Comparison of ENCODE assay signal across 9 cellular contexts in genomic region chr11:13238879-13239514, GRCh38. TPM values are rescaled to one million over a fixed set of nuclear protein-coding genes. Genes with fewer than 3 reads are reported as not detected.
A peak's percentile ranks its signal among the peaks of the same experiment; 100 is the strongest.
DNase-seq lines count a peak whose midpoint lies in the region; ATAC-seq, FAIRE-seq and TF ChIP-seq lines count a peak whose summit lies in the region.
"Had no signal": no experiment of that assay in that cellular context is flagged by ENCODE, and none has a peak within 500 bp of the region (broad histone marks: within the 10 kb centered on the region; RNA-seq: fewer than 3 reads in every experiment).

No MANE protein-coding gene starts in this region.

- H3K4me3 ChIP-seq in RWPE2 (ENCODE audit: severe bottlenecking) (no peak overlapping the region), heart left ventricle (no peak overlapping the region), small intestine (ENCODE audit: low read depth in 1 of 2, low read length in 2 of 2) (no peak overlapping the region)

- H3K27me3 ChIP-seq in RWPE2 (ENCODE audit: insufficient read depth, poor library complexity, severe bottlenecking) (no peaks in the 10 kb centered on the region), heart left ventricle (peaks cover 0 to 17% (median 0%) of the 10 kb centered on the region in 9 donors), small intestine (ENCODE audit: control insufficient read depth in 2 of 2, insufficient read depth in 2 of 2, low read length in 2 of 2) (no peaks in the 10 kb centered on the region)

- no peaks in the 10 kb centered on the region for H3K9me3 ChIP-seq in RWPE2 (ENCODE audit: severe bottlenecking)
- peaks cover 0 to 3% (median 0%) of the 10 kb centered on the region in 12 donors for H3K9me3 ChIP-seq in heart left ventricle
- H3K9me3 ChIP-seq in small intestine (ENCODE audit: control insufficient read depth, low read depth), result peaks cover 1% of the 10 kb centered on the region

- TF ChIP-seq CTCF in RWPE2 (IDR thresholded peaks at IDR 0.05; ENCODE audit: poor library complexity, severe bottlenecking) (peak; percentile 87), heart left ventricle (IDR thresholded peaks at IDR 0.05) (peak; percentile 62 to 84 (median 74))

- no peak overlapping the region for H3K27ac ChIP-seq in RWPE2 (ENCODE audit: poor library complexity, severe bottlenecking)
- no peak overlapping the region for H3K27ac ChIP-seq in heart left ventricle
- no peak overlapping the region for H3K27ac ChIP-seq in small intestine (ENCODE audit: low read depth in 1 of 2, low read length in 1 of 2)

- no peaks in the 10 kb centered on the region for H3K36me3 ChIP-seq in RWPE2 (ENCODE audit: low read depth)
- H3K36me3 ChIP-seq in heart left ventricle, result no peaks in the 10 kb centered on the region
- no peaks in the 10 kb centered on the region for H3K36me3 ChIP-seq in small intestine (ENCODE audit: control insufficient read depth in 2 of 2, insufficient read depth in 2 of 2, low read length in 2 of 2)

- ATAC-seq in HG03520 (IDR thresholded peaks at IDR 0.05; ENCODE audit: unreplicated experiment) (peak; percentile 69), RWPE2 (ENCODE audit: low read depth) (peak; percentile 69), heart left ventricle (peak in 3 of 4 donors; percentile 50 to 62 (median 53))

- TF ChIP-seq POLR2A in heart left ventricle (IDR thresholded peaks at IDR 0.05), result no peak

- peaks cover 6% of the 10 kb centered on the region for H3K4me1 ChIP-seq in RWPE2 (ENCODE audit: insufficient read depth, poor library complexity, severe bottlenecking)
- peaks cover 0 to 4% (median 0%) of the 10 kb centered on the region in 12 donors for H3K4me1 ChIP-seq in heart left ventricle
- peaks cover 2% of the 10 kb centered on the region in 2 donors for H3K4me1 ChIP-seq in small intestine (ENCODE audit: control insufficient read depth in 2 of 2, insufficient read depth in 1 of 2, low read depth in 1 of 2, low read length in 1 of 2)

- intact Hi-C loops in heart left ventricle (cut with DNase I), result no loop called here

- no peak for FAIRE-seq in small intestine (lab: Jason Lieb, UNC)
- FAIRE-seq: islet of Langerhans had no signal

- 42 to 59% (median 49%) methylated on average over 4 of the region's 4 CpGs for WGBS in heart left ventricle, 4 donors
- 40 to 49% (median 44%) methylated on average over 4 of the region's 4 CpGs for WGBS in small intestine, 3 donors

- DNase-seq in SIG-M5 treated with dmso at 0.1 percent for 504 hours (lab: John Stamatoyannopoulos, UW; ENCODE audit: unreplicated experiment) (peak; percentile 32), SIG-M5 (lab: John Stamatoyannopoulos, UW) (no peak), RWPE2 (ENCODE audit: low spot score) (no peak), heart left ventricle (peak in 3 of 5 donors; percentile 25 to 50 (median 34)), small intestine (peak; percentile 53), SHP77 treated with DMSO at 0.1 percent for 48 hours (lab: John Stamatoyannopoulos, UW) (no peak)
- DNase-seq in activated T-helper 9 cell treated with anti-CD3 and anti-CD28 coated beads, Interleukin-2, amount 50 U/mL, for 16 hours (ENCODE audit: low read depth), result peak; percentile 30

RNA-seq across cellular contexts. Expression of gene BMAL1, which starts 38.6 kb away (rescaled TPM):
- 10 to 100 TPM in 5 of 9 donors, 1 to 10 TPM in 4; 5.7 to 18.2 (median 11.7) TPM for total RNA-seq in heart left ventricle
- polyA plus RNA-seq in heart left ventricle, result 10 to 100 TPM in 1 of 2 donors, 1 to 10 TPM in 1; 7.4 to 14.7 TPM
- polyA plus RNA-seq in small intestine, result 10 to 100 TPM in 2 of 3 donors, 1 to 10 TPM in 1; 8.1 to 18.3 (median 11.9) TPM

Comparison
In these comparisons a context has a peak if more than half of its experiments do, and no peak if none do; other contexts are left out.
1. DNase-seq: peak in SIG-M5 treated with dmso at 0.1 percent for 504 hours (single experiment), activated T-helper 9 cell treated with anti-CD3 and anti-CD28 coated beads, Interleukin-2, amount 50 U/mL, for 16 hours (single experiment), heart left ventricle (3 of 5) and small intestine (single experiment); none in SIG-M5 (single experiment), RWPE2 (single experiment) and SHP77 treated with DMSO at 0.1 percent for 48 hours (single experiment).
2. Peak in every context shown above with its lines, with median percentiles within 50 percentile points of each other: ATAC-seq.